Comparison of ENCODE assay signal across 11 cellular contexts in genomic region chr19:45115809-45116615, GRCh38. TPM values are rescaled to one million over a fixed set of nuclear protein-coding genes. Genes with fewer than 3 reads are reported as not detected.
DNase-seq lines count a peak whose midpoint lies in the region; ATAC-seq and TF ChIP-seq lines count a peak whose summit lies in the region.
"Had no signal": no experiment of that assay in that cellular context is flagged by ENCODE, and none has a peak within 500 bp of the region (broad histone marks: within the 10 kb centered on the region; RNA-seq: fewer than 3 reads in every experiment).

No MANE protein-coding gene starts in this region.

- H3K4me1 ChIP-seq in BLaER1 treated with 17β-estradiol and CSF1 and Interleukin-3, amounts not matched to agents 10 nM and 100 nM, result peaks cover 99 to 100% (median 100%) of the 10 kb centered on the region in 10 experiments
- peaks cover 26% of the 10 kb centered on the region for H3K4me1 ChIP-seq in HEK293 (ENCODE audit: control insufficient read depth, insufficient read depth, low read length)

- no peak for ATAC-seq in activated naive CD4-positive, alpha-beta T cell treated with anti-CD3 and anti-CD28 coated beads, Interleukin-2, amount 50 U/mL, for 72 hours
- ATAC-seq: esophagus mucosa had no signal

- no peak for TF ChIP-seq CTCF in HEK293 (tag by site-specific recombination; IDR thresholded peaks at IDR 0.05)

- H4K20me1 ChIP-seq in BLaER1 treated with 17β-estradiol and CSF1 and Interleukin-3, amounts not matched to agents 10 nM and 100 nM, result peaks cover 43 to 100% (median 100%) of the 10 kb centered on the region in 11 experiments

- H3K27me3 ChIP-seq in BLaER1 treated with 17β-estradiol and CSF1 and Interleukin-3, amounts not matched to agents 10 nM and 100 nM, result no peaks in the 10 kb centered on the region

- CTCF ChIA-PET in HEK293 (lab: Yijun Ruan, JAX), result interaction anchor here (0.5 to 1.0 kb wide), 2 partner anchors 9 to 164 kb away, joined by 3 read pairs; no protein-coding TSS in a partner anchor

- POLR2A ChIA-PET in HEK293 (lab: Yijun Ruan, JAX), result no interaction called here

- peak; percentile 92 for DNase-seq in NCI-H524 treated with DMSO at 0.1 percent for 48 hours (lab: John Stamatoyannopoulos, UW)
- DNase-seq in fibroblast of gingiva (ENCODE audit: low read depth), result peak; percentile 10
- no peak for DNase-seq in DMS53 (lab: John Stamatoyannopoulos, UW)
- no peak for DNase-seq in activated naive CD4-positive, alpha-beta T cell treated with anti-CD3 and anti-CD28 coated beads, Interleukin-2, amount 50 U/mL, for 72 hours (ENCODE audit: low spot score in 2 of 2)
- DNase-seq in stimulated activated CD4-positive, alpha-beta T cell treated with anti-CD3 and anti-CD28 coated beads, Interleukin-4, amount 100 ng/mL, for 1 hour, result no peak
- no peak for DNase-seq in nucleus accumbens (lab: John Stamatoyannopoulos, UW)

- peaks cover 0 to 10% (median 0%) of the 10 kb centered on the region in 11 experiments; a peak in 4 of 22 replicates for H3K36me3 ChIP-seq in BLaER1 treated with 17β-estradiol and CSF1 and Interleukin-3, amounts not matched to agents 10 nM and 100 nM
- no peaks in the 10 kb centered on the region; a peak in 1 of 3 replicates for H3K36me3 ChIP-seq in HEK293 (ENCODE audit: control insufficient read depth in 2 of 2, insufficient read depth in 1 of 2, low read length in 2 of 2)

- H3K27ac ChIP-seq in BLaER1 treated with 17β-estradiol and CSF1 and Interleukin-3, amounts not matched to agents 10 nM and 100 nM, result peak overlapping the region in 10 of 11 experiments; percentile 8 to 84 (median 74); a peak in 20 of 22 replicates
- H3K27ac ChIP-seq in HEK293 (ENCODE audit: extremely low read depth, low read depth, low read length), result no peak overlapping the region

- H3K4me2 ChIP-seq in BLaER1 treated with 17β-estradiol and CSF1 and Interleukin-3, amounts not matched to agents 10 nM and 100 nM, result peak overlapping the region; percentile 83 to 97 (median 93)

- peaks cover 0 to 5% of the 10 kb centered on the region in 2 donors for H3K36me3 Mint-ChIP-seq in activated naive CD4-positive, alpha-beta T cell treated with anti-CD3 and anti-CD28 coated beads, Interleukin-2, amount 50 U/mL, for 72 hours

- no peaks in the 10 kb centered on the region for H3K9me3 ChIP-seq in BLaER1 treated with 17β-estradiol and CSF1 and Interleukin-3, amounts not matched to agents 10 nM and 100 nM (replicated peaks in 1 of 11)
- no peaks in the 10 kb centered on the region for H3K9me3 ChIP-seq in HEK293 (ENCODE audit: control insufficient read depth, insufficient read depth, low read depth, low read length)

- H3K27ac Mint-ChIP-seq in activated naive CD4-positive, alpha-beta T cell treated with anti-CD3 and anti-CD28 coated beads, Interleukin-2, amount 50 U/mL, for 72 hours, result no peak overlapping the region

- H3K9me3 Mint-ChIP-seq in activated naive CD4-positive, alpha-beta T cell treated with anti-CD3 and anti-CD28 coated beads, Interleukin-2, amount 50 U/mL, for 72 hours, result no peaks in the 10 kb centered on the region

- peak overlapping the region in 2 of 10 experiments; percentile 4 to 10; a peak in 4 of 20 replicates for H3K4me3 ChIP-seq in BLaER1 treated with 17β-estradiol and CSF1 and Interleukin-3, amounts not matched to agents 10 nM and 100 nM
- H3K4me3 ChIP-seq in HEK293 (ENCODE audit: low read depth, low read length), result no peak overlapping the region
- H3K4me3 ChIP-seq: smooth muscle cell had no signal

- peak overlapping the region in 10 of 11 experiments; percentile 18 to 73 (median 56); a peak in 17 of 22 replicates for H3K9ac ChIP-seq in BLaER1 treated with 17β-estradiol and CSF1 and Interleukin-3, amounts not matched to agents 10 nM and 100 nM

TF ChIP-seq in HEK293, 187 proteins besides CTCF, POLR2A, EP300 and RAD21:
- TF ChIP-seq ZNF404 (tag by site-specific recombination; IDR thresholded peaks at IDR 0.05), result no peak
- peak; percentile 30; the same call in 1 of the 2 replicates for TF ChIP-seq ZIC2 (tag by site-specific recombination; IDR thresholded peaks at IDR 0.05)
- TF ChIP-seq ZNF513 (tag by site-specific recombination; IDR thresholded peaks at IDR 0.05), result no peak
- TF ChIP-seq ZSCAN4 (tag by site-specific recombination; IDR thresholded peaks at IDR 0.05), result no peak
- no peak for TF ChIP-seq ZBTB10 (tag by site-specific recombination; IDR thresholded peaks at IDR 0.05)

RNA-seq across cellular contexts. Expression of gene PPP1R37, which starts 23.0 kb away (rescaled TPM):
- 10 to 100 TPM; 12.4 to 18.3 TPM for total RNA-seq in activated naive CD4-positive, alpha-beta T cell treated with anti-CD3 and anti-CD28 coated beads, Interleukin-2, amount 50 U/mL, for 72 hours

RNA-seq across cellular contexts. Expression of gene GEMIN7, which starts 37.0 kb away (rescaled TPM):
- 10 to 100 TPM in 1 of 2 donors, 1 to 10 TPM in 1; 8.3 to 54.3 TPM for total RNA-seq in activated naive CD4-positive, alpha-beta T cell treated with anti-CD3 and anti-CD28 coated beads, Interleukin-2, amount 50 U/mL, for 72 hours

RNA-seq across cellular contexts. Expression of gene ZNF296, which starts 39.7 kb away (rescaled TPM):
- total RNA-seq in activated naive CD4-positive, alpha-beta T cell treated with anti-CD3 and anti-CD28 coated beads, Interleukin-2, amount 50 U/mL, for 72 hours, result 1 to 10 TPM; 2.3 to 6.7 TPM

RNA-seq across cellular contexts. Expression of gene NKPD1, which starts 44.8 kb away (rescaled TPM):
- under 1 TPM in 1 of 2 donors, not detected in 1; 0.14 TPM for total RNA-seq in activated naive CD4-positive, alpha-beta T cell treated with anti-CD3 and anti-CD28 coated beads, Interleukin-2, amount 50 U/mL, for 72 hours
- total RNA-seq: cardiac septum had no signal

Comparison
In these comparisons a context has a peak if more than half of its experiments do, and no peak if none do; other contexts are left out.
1. DNase-seq: peak in NCI-H524 treated with DMSO at 0.1 percent for 48 hours (single experiment) and fibroblast of gingiva (single experiment); none in DMS53 (single experiment), activated naive CD4-positive, alpha-beta T cell treated with anti-CD3 and anti-CD28 coated beads, Interleukin-2, amount 50 U/mL, for 72 hours (0 of 2), stimulated activated CD4-positive, alpha-beta T cell treated with anti-CD3 and anti-CD28 coated beads, Interleukin-4, amount 100 ng/mL, for 1 hour (single experiment) and nucleus accumbens (0 of 56).